In genomic region chr20:51022227-51022802, GRCh38 we compare ENCODE assay signal across 8 cellular contexts. TPM values are rescaled to one million over a fixed set of nuclear protein-coding genes. Genes with fewer than 3 reads are reported as not detected.
DNase-seq lines count a peak whose midpoint lies in the region; ATAC-seq and TF ChIP-seq lines count a peak whose summit lies in the region.

No MANE protein-coding gene starts in this region.

- no peak overlapping the region for H3K27ac Mint-ChIP-seq in activated naive CD4-positive, alpha-beta T cell treated with anti-CD3 and anti-CD28 coated beads, Interleukin-2, amount 50 U/mL, for 24 hours
- H3K27ac Mint-ChIP-seq in memory B cell, result no peak overlapping the region
- H3K27ac Mint-ChIP-seq in type B pancreatic cell, result peak overlapping the region; percentile 92

- H3K27me3 Mint-ChIP-seq in activated naive CD4-positive, alpha-beta T cell treated with anti-CD3 and anti-CD28 coated beads, Interleukin-2, amount 50 U/mL, for 24 hours, result peaks cover 39% of the 10 kb centered on the region
- H3K27me3 Mint-ChIP-seq in memory B cell (peaks cover 27% of the 10 kb centered on the region), type B pancreatic cell (peaks cover 24% of the 10 kb centered on the region)

- H3K4me3 Mint-ChIP-seq in activated naive CD4-positive, alpha-beta T cell treated with anti-CD3 and anti-CD28 coated beads, Interleukin-2, amount 50 U/mL, for 24 hours, result peak overlapping the region; percentile 79
- H3K4me3 Mint-ChIP-seq in memory B cell (peak overlapping the region; percentile 22), type B pancreatic cell (peak overlapping the region; percentile 87)

- TF ChIP-seq CTCF in cardiac fibroblast (IDR thresholded peaks at IDR 0.05; ENCODE audit: low read depth, low read length), result no peak
- no peak for TF ChIP-seq CTCF in type B pancreatic cell (conservative IDR thresholded peaks at IDR 0.05)

- no peaks in the 10 kb centered on the region for H3K36me3 Mint-ChIP-seq in activated naive CD4-positive, alpha-beta T cell treated with anti-CD3 and anti-CD28 coated beads, Interleukin-2, amount 50 U/mL, for 24 hours
- H3K36me3 Mint-ChIP-seq in memory B cell (no peaks in the 10 kb centered on the region), type B pancreatic cell (peaks cover 19% of the 10 kb centered on the region)

- peak overlapping the region; percentile 34 to 65 for H3K4me3 ChIP-seq in cardiac fibroblast (replicated peaks in 1 of 2; ENCODE audit: low read depth in 2 of 2, low read length in 2 of 2)

- H3K4me1 Mint-ChIP-seq in activated naive CD4-positive, alpha-beta T cell treated with anti-CD3 and anti-CD28 coated beads, Interleukin-2, amount 50 U/mL, for 24 hours, result peaks cover 6% of the 10 kb centered on the region
- H3K4me1 Mint-ChIP-seq in memory B cell, result peaks cover 10% of the 10 kb centered on the region
- peaks cover 26% of the 10 kb centered on the region for H3K4me1 Mint-ChIP-seq in type B pancreatic cell (ENCODE audit: unreplicated experiment)

- DNase-seq in activated naive CD4-positive, alpha-beta T cell treated with Interleukin-2 at 50 U/mL for 16 hours, result no peak
- DNase-seq in cardiac fibroblast (ENCODE audit: low read depth in 2 of 2) (no peak), memory B cell (ENCODE audit: low spot score in 2 of 2) (no peak), type B pancreatic cell (ENCODE audit: extremely low spot score, unreplicated experiment) (no peak), GOT3 (lab: John Stamatoyannopoulos, UW) (no peak)
- DNase-seq in activated CD4-positive, CD25-positive, alpha-beta regulatory T cell treated with anti-CD3 and anti-CD28 coated beads, Interleukin-2, amount 50 U/mL, for 72 hours, result no peak
- no peak for DNase-seq in stimulated activated naive CD4-positive, alpha-beta T cell (lab: John Stamatoyannopoulos, UW)

- ATAC-seq in memory B cell (ENCODE audit: low read depth), result peak; percentile 15

- H3K9me3 Mint-ChIP-seq in activated naive CD4-positive, alpha-beta T cell treated with anti-CD3 and anti-CD28 coated beads, Interleukin-2, amount 50 U/mL, for 24 hours, result no peaks in the 10 kb centered on the region
- H3K9me3 Mint-ChIP-seq in memory B cell (no peaks in the 10 kb centered on the region), type B pancreatic cell (no peaks in the 10 kb centered on the region)

RNA-seq across cellular contexts. Expression of gene KCNG1, which starts 0.6 kb away (rescaled TPM):
- total RNA-seq in type B pancreatic cell (ENCODE audit: low replicate concordance), result 78.8 and 238 TPM in 2 replicates

Comparison
In these comparisons a context has a peak if more than half of its experiments do, and no peak if none do; other contexts are left out.
1. H3K4me3 Mint-ChIP-seq: peak in every context shown above with its lines; median percentile 87 in type B pancreatic cell; 79 in activated naive CD4-positive, alpha-beta T cell treated with anti-CD3 and anti-CD28 coated beads, Interleukin-2, amount 50 U/mL, for 24 hours; 22 in memory B cell.